Comparison of ENCODE assay signal across 8 cellular contexts in genomic region chr5:66144074-66144798, GRCh38. TPM values are rescaled to one million over a fixed set of nuclear protein-coding genes. Genes with fewer than 3 reads are reported as not detected.
DNase-seq lines count a peak whose midpoint lies in the region; ATAC-seq and TF ChIP-seq lines count a peak whose summit lies in the region.

TSS of gene SREK1 (plus strand) at chr5:66144300. CDS start at chr5:66144377, 77 bp downstream.

- peak within 1 kb of the TSS; percentile 100 for H3K27ac ChIP-seq in hepatocyte
- peak within 1 kb of the TSS; percentile 51 to 95 for H3K27ac ChIP-seq in aorta (ENCODE audit: low read depth in 1 of 2, low read length in 2 of 2)

- no peaks in the 10 kb centered on the region for H3K9me2 ChIP-seq in hepatocyte (replicated peaks; ENCODE audit: insufficient read depth)

- peak; percentile 88 for DNase-seq in NCI-H2029 treated with DMSO at 0.1 percent for 48 hours (lab: John Stamatoyannopoulos, UW)
- DNase-seq in T1000 (lab: John Stamatoyannopoulos, UW), result peak; percentile 84
- DNase-seq in astrocyte of the hippocampus (ENCODE audit: low read depth, low spot score), result peak; percentile 98
- DNase-seq in hepatocyte (ENCODE audit: low spot score), result peak; percentile 97
- peak; percentile 75 for DNase-seq in renal cortical epithelial cell (ENCODE audit: low read depth)
- peak; percentile 95 to 97 for DNase-seq in aorta

- peaks cover 30% of the 10 kb centered on the region for H4K20me1 ChIP-seq in hepatocyte (ENCODE audit: insufficient read depth, poor library complexity, severe bottlenecking)

- peak within 1 kb of the TSS; percentile 75 for H3K4me3 ChIP-seq in hepatocyte
- H3K4me3 ChIP-seq in aorta (ENCODE audit: low read length in 2 of 2), result peak within 1 kb of the TSS; percentile 82 to 95

- H2AFZ ChIP-seq in hepatocyte, result peak within 1 kb of the TSS; percentile 80

- H3K4me2 ChIP-seq in hepatocyte, result peak within 1 kb of the TSS; percentile 86

- peaks cover 45% of the 10 kb centered on the region for H3K79me2 ChIP-seq in hepatocyte

- no peaks in the 10 kb centered on the region for H3K9me3 ChIP-seq in hepatocyte (ENCODE audit: low read depth)
- no peaks in the 10 kb centered on the region for H3K9me3 ChIP-seq in aorta (ENCODE audit: control insufficient read depth, low read length)

- WGBS in hepatocyte (ENCODE audit: low lambda C conversion rate, missing lambda C conversion rate), result under 1% methylated on average over 71 of the region's 83 CpGs
- WGBS in aorta, 2 donors, result 0% methylated on average over 83 of the region's 83 CpGs

- H3K27me3 ChIP-seq in hepatocyte (no peaks in the 10 kb centered on the region), aorta (ENCODE audit: control insufficient read depth in 1 of 2, insufficient read depth in 2 of 2, low read length in 1 of 2) (no peaks in the 10 kb centered on the region)

- no peak for TF ChIP-seq CTCF in hepatocyte (IDR thresholded peaks at IDR 0.05; ENCODE audit: poor library complexity)

- H3K36me3 ChIP-seq in hepatocyte (replicated peaks; ENCODE audit: insufficient read depth, low read depth) (no peaks in the 10 kb centered on the region), aorta (ENCODE audit: control insufficient read depth in 1 of 2, insufficient read depth in 2 of 2, low read length in 1 of 2) (no peaks in the 10 kb centered on the region)

- intact Hi-C loops in aorta (cut with DNase I), result loop anchor here (2.0 to 10.0 kb wide), 3 partner anchors 217 to 519 kb away; partner anchors contain the start of genes ERBIN (in 1 of the 2), SHLD3 (in 1 of the 2), TRAPPC13 (in 1 of the 2) and TRIM23 (in 1 of the 2)

- peaks cover 24% of the 10 kb centered on the region for H3K4me1 ChIP-seq in hepatocyte (ENCODE audit: insufficient read depth)
- H3K4me1 ChIP-seq in aorta (ENCODE audit: control insufficient read depth in 1 of 2, insufficient read depth in 2 of 2, low read length in 2 of 2), result peaks cover 0 to 2% of the 10 kb centered on the region in 2 donors

- ATAC-seq in GM18511 (IDR thresholded peaks at IDR 0.05; ENCODE audit: unreplicated experiment), result peak; percentile 92
- ATAC-seq in HG03025 (IDR thresholded peaks at IDR 0.05; ENCODE audit: low FRiP score, unreplicated experiment), result peak; percentile 95
- ATAC-seq in aorta (ENCODE audit: low FRiP score), result peak; percentile 98

RNA-seq across cellular contexts. Expression of gene SREK1, which starts in this region (rescaled TPM):
- total RNA-seq in hepatocyte (67.8 and 91.9 TPM in 2 replicates), renal cortical epithelial cell (26.7 and 80.5 TPM in 2 replicates), aorta (10 to 100 TPM; 83.3 to 94.3 TPM)
- polyA plus RNA-seq in hepatocyte (54.1 and 60.3 TPM in 2 replicates), aorta (10 to 100 TPM; 19.2 to 37.7 TPM)

Comparison
In these comparisons a context has a peak if more than half of its experiments do, and no peak if none do; other contexts are left out.
1. Peak in every context shown above with its lines: DNase-seq, ATAC-seq, H3K4me3 ChIP-seq and H3K27ac ChIP-seq.